8 cellular contexts compared by ENCODE assay signal in genomic region chr11:311008-311748, GRCh38. TPM values are rescaled to one million over a fixed set of nuclear protein-coding genes. Genes with fewer than 3 reads are reported as not detected.
DNase-seq lines count a peak whose midpoint lies in the region; ATAC-seq and TF ChIP-seq lines count a peak whose summit lies in the region.
"Not testable (repeated sequence)": the region's sequence is repeated elsewhere in the genome, so short reads cannot be mapped to it uniquely, and the experiment has no call there.

No MANE protein-coding gene starts in this region.

- in situ Hi-C loops in brain microvascular endothelial cell (cut with HindIII; ENCODE audit: low pct_ligation_motif_present, low sequenced_read_pairs): not testable (repeated sequence)

- not testable (repeated sequence) for H3K27me3 Mint-ChIP-seq in activated CD4-positive, alpha-beta T cell treated with anti-CD3 and anti-CD28 coated beads, Interleukin-2, amount 10 ng/mL, durations not matched to agents 7 days and 5 days; naive B cell

- peaks cover 30% of the 10 kb centered on the region for H3K4me1 Mint-ChIP-seq in activated CD4-positive, alpha-beta T cell treated with anti-CD3 and anti-CD28 coated beads, Interleukin-2, amount 10 ng/mL, durations not matched to agents 7 days and 5 days
- peaks cover 39 to 63% (median 48%) of the 10 kb centered on the region in 3 donors for H3K4me1 Mint-ChIP-seq in naive B cell

- peak; percentile 36 for ATAC-seq in GM19397 (IDR thresholded peaks at IDR 0.05; ENCODE audit: unreplicated experiment)
- ATAC-seq in HG03442 (IDR thresholded peaks at IDR 0.05; ENCODE audit: unreplicated experiment): peak; percentile 36
- ATAC-seq in Right ventricle myocardium superior (ENCODE audit: poor library complexity): peak; percentile 74
- peak; percentile 43 to 56 for ATAC-seq in naive B cell (ENCODE audit: low read depth in 2 of 2)

- not testable (repeated sequence) for DNase-seq in AG10803 (ENCODE audit: low read depth); brain microvascular endothelial cell; naive B cell
- DNase-seq in activated CD4-positive, alpha-beta T cell treated with anti-CD3 and anti-CD28 coated beads, Interleukin-2, amount 10 ng/mL, durations not matched to agents 7 days and 5 days: peak; percentile 34
- peak; percentile 47 for DNase-seq in Right ventricle myocardium superior
- DNase-seq in stimulated activated CD4-positive, alpha-beta T cell treated with anti-CD3 and anti-CD28 coated beads, Interleukin-15, amount 100 ng/mL, for 24 hours: peak; percentile 60

- CTCF ChIA-PET in activated CD4-positive, alpha-beta T cell treated with anti-CD3 and anti-CD28 coated beads, Interleukin-2, amount 10 ng/mL, durations not matched to agents 7 days and 5 days (lab: Charles Lee): interaction anchor here (1.1 to 2.1 kb wide), 4 partner anchors 14 to 61 kb away, joined by 3 to 8 read pairs (median 4); no protein-coding TSS in a partner anchor

- H3K4me3 ChIP-seq in AG10803 (ENCODE audit: low read length) (peak overlapping the region; percentile 37), brain microvascular endothelial cell (ENCODE audit: low read depth, low read length) (peak overlapping the region; percentile 36)

- not testable (repeated sequence) for H3K27ac ChIP-seq in brain microvascular endothelial cell

- H3K36me3 Mint-ChIP-seq in activated CD4-positive, alpha-beta T cell treated with anti-CD3 and anti-CD28 coated beads, Interleukin-2, amount 10 ng/mL, durations not matched to agents 7 days and 5 days (ENCODE audit: low read depth): peaks cover 40% of the 10 kb centered on the region
- H3K36me3 Mint-ChIP-seq in naive B cell: not testable (repeated sequence)

- not testable (repeated sequence) for H3K9me3 Mint-ChIP-seq in activated CD4-positive, alpha-beta T cell treated with anti-CD3 and anti-CD28 coated beads, Interleukin-2, amount 10 ng/mL, durations not matched to agents 7 days and 5 days; naive B cell

- not testable (repeated sequence) for H3K36me3 ChIP-seq in brain microvascular endothelial cell (replicated peaks)

- H3K4me3 Mint-ChIP-seq in activated CD4-positive, alpha-beta T cell treated with anti-CD3 and anti-CD28 coated beads, Interleukin-2, amount 10 ng/mL, durations not matched to agents 7 days and 5 days: peak overlapping the region; percentile 92
- peak overlapping the region in 7 of 8 donors; percentile 81 to 94 (median 90) for H3K4me3 Mint-ChIP-seq in naive B cell

- H3K27ac Mint-ChIP-seq in activated CD4-positive, alpha-beta T cell treated with anti-CD3 and anti-CD28 coated beads, Interleukin-2, amount 10 ng/mL, durations not matched to agents 7 days and 5 days: peak overlapping the region; percentile 99
- peak overlapping the region in 1 of 6 donors; percentile 72 for H3K27ac Mint-ChIP-seq in naive B cell

- TF ChIP-seq CTCF in AG10803 (conservative IDR thresholded peaks at IDR 0.05; ENCODE audit: low read length); brain microvascular endothelial cell (IDR thresholded peaks at IDR 0.05; ENCODE audit: low read depth, low read length, missing control alignments): not testable (repeated sequence)

- peaks cover 10% of the 10 kb centered on the region for H3K27me3 ChIP-seq in brain microvascular endothelial cell (replicated peaks)

- intact Hi-C loops in Right ventricle myocardium superior (cut with DNase I): not testable (repeated sequence)

- POLR2A ChIA-PET in activated CD4-positive, alpha-beta T cell treated with anti-CD3 and anti-CD28 coated beads, Interleukin-2, amount 10 ng/mL, durations not matched to agents 7 days and 5 days (lab: Charles Lee): interaction anchor here (1.3 kb wide), 1 partner anchor 16 kb away, joined by 9 read pairs; no protein-coding TSS in a partner anchor

RNA-seq across cellular contexts. Expression of gene IFITM1, which starts 2.7 kb away (rescaled TPM):
- total RNA-seq in activated CD4-positive, alpha-beta T cell treated with anti-CD3 and anti-CD28 coated beads, Interleukin-2, amount 10 ng/mL, durations not matched to agents 7 days and 5 days: 1,000 to 10,000 TPM; 1,306 to 1,465 TPM
- 83.1 TPM for total RNA-seq in Right ventricle myocardium superior
- polyA plus RNA-seq in naive B cell (ENCODE audit: low read depth in 6 of 6): 100 to 1,000 TPM; 152 to 299 (median 164) TPM

RNA-seq across cellular contexts. Expression of gene IFITM2, which starts 3.6 kb away (rescaled TPM):
- total RNA-seq in activated CD4-positive, alpha-beta T cell treated with anti-CD3 and anti-CD28 coated beads, Interleukin-2, amount 10 ng/mL, durations not matched to agents 7 days and 5 days: 1,000 to 10,000 TPM; 1,561 to 1,733 TPM
- total RNA-seq in Right ventricle myocardium superior: 194 TPM
- 1,000 to 10,000 TPM in 4 of 6 donors, 100 to 1,000 TPM in 2; 915 to 1,467 (median 1,288) TPM for polyA plus RNA-seq in naive B cell (ENCODE audit: low read depth in 6 of 6)

RNA-seq across cellular contexts. Expression of gene IFITM3, which starts 9.5 kb away (rescaled TPM):
- 100 to 1,000 TPM; 213 to 271 TPM for total RNA-seq in activated CD4-positive, alpha-beta T cell treated with anti-CD3 and anti-CD28 coated beads, Interleukin-2, amount 10 ng/mL, durations not matched to agents 7 days and 5 days
- 287 TPM for total RNA-seq in Right ventricle myocardium superior
- 100 to 1,000 TPM in 1 of 6 donors, 10 to 100 TPM in 3, 1 to 10 TPM in 1, under 1 TPM in 1; 0.71 to 178 (median 64.1) TPM for polyA plus RNA-seq in naive B cell (ENCODE audit: low read depth in 6 of 6)

RNA-seq across cellular contexts. Expression of gene IFITM5, which starts 11.9 kb away (rescaled TPM):
- total RNA-seq in activated CD4-positive, alpha-beta T cell treated with anti-CD3 and anti-CD28 coated beads, Interleukin-2, amount 10 ng/mL, durations not matched to agents 7 days and 5 days: not detected
- total RNA-seq in Right ventricle myocardium superior: not detected
- not detected for polyA plus RNA-seq in naive B cell (ENCODE audit: low read depth in 6 of 6)

RNA-seq across cellular contexts. Expression of gene PGGHG, which starts 22.3 kb away (rescaled TPM):
- 100 to 1,000 TPM; 325 to 377 TPM for total RNA-seq in activated CD4-positive, alpha-beta T cell treated with anti-CD3 and anti-CD28 coated beads, Interleukin-2, amount 10 ng/mL, durations not matched to agents 7 days and 5 days
- 6.1 TPM for total RNA-seq in Right ventricle myocardium superior
- polyA plus RNA-seq in naive B cell (ENCODE audit: low read depth in 6 of 6): 1 to 10 TPM; 3.4 to 8.3 (median 4.3) TPM

Comparison
In these comparisons a context has a peak if more than half of its experiments do, and no peak if none do; other contexts are left out.
1. RNA of gene IFITM1, which starts 2.7 kb away (total RNA-seq): 1,306 to 1,465 TPM in activated CD4-positive, alpha-beta T cell treated with anti-CD3 and anti-CD28 coated beads, Interleukin-2, amount 10 ng/mL, durations not matched to agents 7 days and 5 days; 83.1 TPM in Right ventricle myocardium superior (single experiment); every median in the first group is over 10 times any median in the second.
2. Peak in every context shown above with its lines, with median percentiles within 50 percentile points of each other: ATAC-seq.